Comparison of ENCODE assay signal across 10 cellular contexts in genomic region chr7:50262916-50263690, GRCh38. TPM values are rescaled to one million over a fixed set of nuclear protein-coding genes. Genes with fewer than 3 reads are reported as not detected.
DNase-seq lines count a peak whose midpoint lies in the region; ATAC-seq and TF ChIP-seq lines count a peak whose summit lies in the region.
"Had no signal": no experiment of that assay in that cellular context is flagged by ENCODE, and none has a peak within 500 bp of the region (broad histone marks: within the 10 kb centered on the region; RNA-seq: fewer than 3 reads in every experiment).

No MANE protein-coding gene starts in this region.

- no peak for DNase-seq in naive thymus-derived CD8-positive, alpha-beta T cell
- no peak for DNase-seq in osteoblast (ENCODE audit: insufficient read length, low spot score, missing footprints)
- DNase-seq in T-helper 9 cell: no peak
- no peak for DNase-seq in NCI-H187 treated with DMSO at 0.1 percent for 48 hours (lab: John Stamatoyannopoulos, UW)
- no peak for DNase-seq in NCI-H510A treated with DMSO at 0.1 percent for 48 hours (lab: John Stamatoyannopoulos, UW)

- POLR2A ChIA-PET in naive thymus-derived CD8-positive, alpha-beta T cell (lab: Charles Lee): interaction anchor here (0.8 to 7.1 kb wide), 8 partner anchors 9 to 110 kb away, joined by 3 to 295 read pairs (median 4); partner anchors contain the start of gene IKZF1

- H3K36me3 ChIP-seq in OCI-LY1 (ENCODE audit: insufficient read depth, low read length) (no peaks in the 10 kb centered on the region), osteoblast (ENCODE audit: insufficient read depth, low read length) (no peaks in the 10 kb centered on the region)

- H3K9me3 Mint-ChIP-seq in naive thymus-derived CD8-positive, alpha-beta T cell: peaks cover 0 to 4% (median 0%) of the 10 kb centered on the region in 9 donors
- H3K9me3 Mint-ChIP-seq: neural crest cell had no signal

- H3K9ac ChIP-seq in OCI-LY1 (ENCODE audit: low read length): no peak overlapping the region
- H3K9ac ChIP-seq: KMS-11 had no signal

- TF ChIP-seq CTCF in OCI-LY1 (IDR thresholded peaks at IDR 0.05; ENCODE audit: low read length): no peak
- TF ChIP-seq CTCF in osteoblast (IDR thresholded peaks at IDR 0.05; ENCODE audit: extremely low read depth, low read depth, low read length): no peak

- no peak overlapping the region for H3K4me3 ChIP-seq in OCI-LY1 (ENCODE audit: low read depth, low read length, poor library complexity, severe bottlenecking)
- H3K4me3 ChIP-seq in osteoblast (ENCODE audit: insufficient read depth, low read length): no peak overlapping the region

- H3K27ac ChIP-seq in OCI-LY1 (ENCODE audit: low read depth, low read length, poor library complexity, severe bottlenecking) (no peak overlapping the region), osteoblast (ENCODE audit: low read depth, low read length) (no peak overlapping the region)
- H3K27ac ChIP-seq: KMS-11 had no signal

- peaks cover 60 to 95% (median 93%) of the 10 kb centered on the region in 4 donors for H3K4me1 Mint-ChIP-seq in naive thymus-derived CD8-positive, alpha-beta T cell
- H3K4me1 Mint-ChIP-seq: neural crest cell had no signal

- no peaks in the 10 kb centered on the region for H3K79me2 ChIP-seq in OCI-LY1 (ENCODE audit: insufficient read depth, low read length)
- no peaks in the 10 kb centered on the region for H3K79me2 ChIP-seq in osteoblast (ENCODE audit: insufficient read depth, low read length)

- H3K27me3 ChIP-seq in OCI-LY1 (ENCODE audit: insufficient read depth, low read length) (no peaks in the 10 kb centered on the region), osteoblast (ENCODE audit: insufficient read depth, low read length) (no peaks in the 10 kb centered on the region)

- H3K4me2 ChIP-seq in OCI-LY1 (ENCODE audit: low read length) (no peak overlapping the region), osteoblast (ENCODE audit: insufficient read depth, low read length) (no peak overlapping the region)
- H3K4me2 ChIP-seq: KMS-11 had no signal

- H3F3A ChIP-seq in OCI-LY1 (ENCODE audit: insufficient read depth, low read length): no peaks in the 10 kb centered on the region

- H3K4me3 Mint-ChIP-seq in naive thymus-derived CD8-positive, alpha-beta T cell: peak overlapping the region; percentile 29 to 87 (median 72)
- H3K4me3 Mint-ChIP-seq: neural crest cell had no signal

- H2AFZ ChIP-seq in OCI-LY1 (ENCODE audit: low read length) (peak overlapping the region; percentile 63; the same call in 1 of the 2 replicates), osteoblast (ENCODE audit: low read length) (no peak overlapping the region)

- H3K36me3 Mint-ChIP-seq in naive thymus-derived CD8-positive, alpha-beta T cell: no peaks in the 10 kb centered on the region

- H3K9me2 ChIP-seq in OCI-LY1 (ENCODE audit: low read depth, low read length): no peaks in the 10 kb centered on the region

- ATAC-seq in GM18909 (IDR thresholded peaks at IDR 0.05; ENCODE audit: poor library complexity, unreplicated experiment): peak; percentile 70
- peak; percentile 65 for ATAC-seq in HG02870 (IDR thresholded peaks at IDR 0.05; ENCODE audit: unreplicated experiment)
- no peak for ATAC-seq in naive thymus-derived CD8-positive, alpha-beta T cell

- peak overlapping the region; percentile 88 to 99 (median 96) for H3K27ac Mint-ChIP-seq in naive thymus-derived CD8-positive, alpha-beta T cell

- H4K20me1 ChIP-seq in OCI-LY1 (ENCODE audit: insufficient read depth, low read length) (no peaks in the 10 kb centered on the region), osteoblast (ENCODE audit: insufficient read depth, low read length) (no peaks in the 10 kb centered on the region)

- H3K9me3 ChIP-seq in OCI-LY1 (ENCODE audit: low read length): no peaks in the 10 kb centered on the region
- no peaks in the 10 kb centered on the region for H3K9me3 ChIP-seq in osteoblast (ENCODE audit: low read depth, low read length)

- H3K4me1 ChIP-seq in OCI-LY1 (ENCODE audit: insufficient read depth, low read length, severe bottlenecking) (peaks cover 51% of the 10 kb centered on the region), osteoblast (ENCODE audit: insufficient read depth, low read length) (no peaks in the 10 kb centered on the region)

- no peaks in the 10 kb centered on the region for H3K27me3 Mint-ChIP-seq in naive thymus-derived CD8-positive, alpha-beta T cell

RNA-seq across cellular contexts. Expression of gene IKZF1, which starts 41.4 kb away (rescaled TPM):
- total RNA-seq in naive thymus-derived CD8-positive, alpha-beta T cell: 100 to 1,000 TPM; 416 to 435 TPM
- 100 to 1,000 TPM; 145 to 257 (median 209) TPM for polyA plus RNA-seq in naive thymus-derived CD8-positive, alpha-beta T cell
- under 0.01 TPM in 1 of 2 replicates, not detected in the other for total RNA-seq in osteoblast

Comparison
In these comparisons a context has a peak if more than half of its experiments do, and no peak if none do; other contexts are left out.
1. ATAC-seq: peak in GM18909 (single experiment) and HG02870 (single experiment); none in naive thymus-derived CD8-positive, alpha-beta T cell (0 of 2).
2. RNA of gene IKZF1, which starts 41.4 kb away (total RNA-seq): 416 to 435 TPM in naive thymus-derived CD8-positive, alpha-beta T cell; under 0.01 TPM in osteoblast; every median in the first group is over 100 times any median in the second.